In genomic region chr20:50401047-50401586, GRCh38 we compare ENCODE assay signal across 14 cellular contexts.
"Had no signal": no experiment of that assay in that cellular context is flagged by ENCODE, and none has a peak within 500 bp of the region (broad histone marks: within the 10 kb centered on the region; RNA-seq: fewer than 3 reads in every experiment).

No MANE protein-coding gene starts in this region.

- H3K27me3 ChIP-seq: brain microvascular endothelial cell, tibial nerve had no signal

- H3K4me3 ChIP-seq: prostate gland, SK-N-MC, tibial nerve had no signal

- FAIRE-seq: keratinocyte had no signal

- ATAC-seq: activated CD4-positive, CD25-positive, alpha-beta regulatory T cell treated with anti-CD3 and anti-CD28 coated beads, Interleukin-2, amount 50 U/mL, for 24 hours; stimulated activated memory B cell treated with anti-CD40 and anti-IgM and Interleukin-4, amounts not matched to agents 10 μg/mL and 1 μg/mL and 100 μg/mL, for 72 hours; T-cell had no signal

- DNase-seq: activated CD4-positive, alpha-beta T cell treated with anti-CD3 and anti-CD28 coated beads, Interleukin-2, amount 50 U/mL, for 1 hour; activated CD8-positive, alpha-beta memory T cell treated with anti-CD3 and anti-CD28 coated beads for 24 hours; activated naive CD8-positive, alpha-beta T cell treated with anti-CD3 and anti-CD28 coated beads for 36 hours; brain microvascular endothelial cell; cerebellar nuclear complex; hippocampal formation; T-cell; T1000 had no signal

- H3K27ac ChIP-seq: brain microvascular endothelial cell, SK-N-MC had no signal

- H3K4me1 ChIP-seq: prostate gland had no signal

- H3K36me3 ChIP-seq: brain microvascular endothelial cell, prostate gland, tibial nerve had no signal

- H3K9me3 ChIP-seq: prostate gland, tibial nerve had no signal
